1 cellular context compared by ENCODE assay signal in genomic region chr16:58336332-58337089, GRCh38.
TF ChIP-seq lines count a peak whose summit lies in the region.

No MANE protein-coding gene starts in this region.

TF ChIP-seq in HepG2, 621 proteins besides CTCF, POLR2A, EP300 and RAD21 (continued from another document and continues in another):
- TF ChIP-seq HNF1B (CRISPR knock-in tag; IDR thresholded peaks at IDR 0.05) (peak; percentile 68; the same call in 1 of the 2 replicates), MATR3 (CRISPR knock-in tag; IDR thresholded peaks at IDR 0.05) (no peak), ZSCAN9 (CRISPR knock-in tag; IDR thresholded peaks at IDR 0.05; ENCODE audit: borderline replicate concordance) (peak; percentile 63; the same call in 1 of the 2 replicates), POLR2G (IDR thresholded peaks at IDR 0.05; ENCODE audit: low read depth, low read length) (no peak), HNRNPL (IDR thresholded peaks at IDR 0.05; ENCODE audit: low read depth, low read length) (no peak), KIAA2018 (CRISPR knock-in tag; IDR thresholded peaks at IDR 0.05; ENCODE audit: borderline replicate concordance) (no peak), PATZ1 (CRISPR knock-in tag; IDR thresholded peaks at IDR 0.05) (peak; percentile 48; the same call in 1 of the 2 replicates), NAIF1 (CRISPR knock-in tag; IDR thresholded peaks at IDR 0.05; ENCODE audit: borderline replicate concordance) (no peak), SMAD1 (CRISPR knock-in tag; IDR thresholded peaks at IDR 0.05; ENCODE audit: borderline replicate concordance, low read depth) (no peak), ADNP (CRISPR knock-in tag; IDR thresholded peaks at IDR 0.05) (no peak), ZBTB25 (CRISPR knock-in tag; IDR thresholded peaks at IDR 0.05) (0 out of 2 replicates have a peak, but pooled peaks have one; percentile 53), IRF9 (CRISPR knock-in tag; IDR thresholded peaks at IDR 0.05; ENCODE audit: borderline replicate concordance) (no peak), ZNF552 (CRISPR knock-in tag; IDR thresholded peaks at IDR 0.05; ENCODE audit: borderline replicate concordance) (no peak), YEATS4 (CRISPR knock-in tag; IDR thresholded peaks at IDR 0.05; ENCODE audit: borderline replicate concordance) (0 out of 2 replicates have a peak, but pooled peaks have one; percentile 49), SKIL (CRISPR knock-in tag; IDR thresholded peaks at IDR 0.05; ENCODE audit: borderline replicate concordance) (no peak), KDM2A (CRISPR knock-in tag; IDR thresholded peaks at IDR 0.05; ENCODE audit: borderline replicate concordance, low read depth) (peak; percentile 76), PHF8 (CRISPR knock-in tag; IDR thresholded peaks at IDR 0.05) (0 out of 2 replicates have a peak, but pooled peaks have one; percentile 17), ISL2 (CRISPR knock-in tag; IDR thresholded peaks at IDR 0.05) (peak; percentile 45; the same call in 1 of the 2 replicates), MNT (IDR thresholded peaks at IDR 0.05) (no peak), U2AF1 (optimal IDR thresholded peaks at IDR 0.05; ENCODE audit: low read depth, low read length) (no peak), ZBTB26 (CRISPR knock-in tag; IDR thresholded peaks at IDR 0.05; ENCODE audit: borderline replicate concordance) (no peak), ZNF614 (CRISPR knock-in tag; IDR thresholded peaks at IDR 0.05; ENCODE audit: borderline replicate concordance) (peak; percentile 60; the same call in 1 of the 2 replicates), MAZ (IDR thresholded peaks at IDR 0.05; ENCODE audit: borderline replicate concordance, low read depth, low read length) (no peak), MAZ (CRISPR knock-in tag; IDR thresholded peaks at IDR 0.05; ENCODE audit: low read depth) (no peak), NFATC3 (CRISPR knock-in tag; IDR thresholded peaks at IDR 0.05) (no peak), GATA4 (IDR thresholded peaks at IDR 0.05; ENCODE audit: borderline replicate concordance, low read depth) (no peak), ERF (CRISPR knock-in tag; IDR thresholded peaks at IDR 0.05) (0 out of 2 replicates have a peak, but pooled peaks have one; percentile 58), ZNF317 (CRISPR knock-in tag; IDR thresholded peaks at IDR 0.05) (no peak), FOXA3 (CRISPR knock-in tag; IDR thresholded peaks at IDR 0.05) (peak; percentile 41; the same call in 1 of the 2 replicates), MAF1 (CRISPR knock-in tag; IDR thresholded peaks at IDR 0.05; ENCODE audit: borderline replicate concordance) (no peak), ZNF33B (CRISPR knock-in tag; IDR thresholded peaks at IDR 0.05) (no peak), RBM39 (IDR thresholded peaks at IDR 0.05; ENCODE audit: low read depth, low read length, poor library complexity, severe bottlenecking) (no peak), FOXA1 (IDR thresholded peaks at IDR 0.05) (no peak), FOXA1 (CRISPR knock-in tag; IDR thresholded peaks at IDR 0.05) (peak; percentile 77; the same call in 1 of the 2 replicates), GATAD2A (CRISPR knock-in tag; IDR thresholded peaks at IDR 0.05) (peak; percentile 41), ZBTB39 (CRISPR knock-in tag; IDR thresholded peaks at IDR 0.05) (no peak), ZNF782 (CRISPR knock-in tag; IDR thresholded peaks at IDR 0.05; ENCODE audit: borderline replicate concordance) (no peak), HNRNPK (IDR thresholded peaks at IDR 0.05; ENCODE audit: low read depth, low read length, poor library complexity, severe bottlenecking) (no peak), SRY (CRISPR knock-in tag; IDR thresholded peaks at IDR 0.05) (no peak), ZNF3 (CRISPR knock-in tag; IDR thresholded peaks at IDR 0.05) (no peak)
